Comparison of ENCODE assay signal across 17 cellular contexts in genomic region chr2:207184768-207185167, GRCh38. TPM values are rescaled to one million over a fixed set of nuclear protein-coding genes. Genes with fewer than 3 reads are reported as not detected.
DNase-seq lines count a peak whose midpoint lies in the region; ATAC-seq and TF ChIP-seq lines count a peak whose summit lies in the region.
"Had no signal": no experiment of that assay in that cellular context is flagged by ENCODE, and none has a peak within 500 bp of the region (broad histone marks: within the 10 kb centered on the region; RNA-seq: fewer than 3 reads in every experiment).

No MANE protein-coding gene starts in this region.

- no peak overlapping the region for H3K4me3 ChIP-seq in aorta (ENCODE audit: low read length in 2 of 2)
- H3K4me3 ChIP-seq: upper lobe of right lung had no signal

- H3K9me3 Mint-ChIP-seq in activated naive CD8-positive, alpha-beta T cell treated with anti-CD3 and anti-CD28 coated beads, Interleukin-2, amount 50 U/mL, for 24 hours, result peaks cover 9% of the 10 kb centered on the region
- H3K9me3 Mint-ChIP-seq in activated naive CD8-positive, alpha-beta T cell treated with anti-CD3 and anti-CD28 coated beads for 36 hours, result peaks cover 8% of the 10 kb centered on the region
- H3K9me3 Mint-ChIP-seq in stimulated activated naive CD8-positive, alpha-beta T cell treated with anti-CD3 and anti-CD28 coated beads, Interleukin-15, Interleukin-2, amounts not matched to agents 100 ng/mL and 50 ng/mL, for 24 hours, result peaks cover 5% of the 10 kb centered on the region

- H3K4me3 Mint-ChIP-seq in activated naive CD8-positive, alpha-beta T cell treated with anti-CD3 and anti-CD28 coated beads, Interleukin-2, amount 50 U/mL, for 24 hours, result no peak overlapping the region
- H3K4me3 Mint-ChIP-seq in activated naive CD8-positive, alpha-beta T cell treated with anti-CD3 and anti-CD28 coated beads for 36 hours, result no peak overlapping the region
- H3K4me3 Mint-ChIP-seq in stimulated activated naive CD8-positive, alpha-beta T cell treated with anti-CD3 and anti-CD28 coated beads, Interleukin-15, Interleukin-2, amounts not matched to agents 100 ng/mL and 50 ng/mL, for 24 hours, result no peak overlapping the region
- H3K4me3 Mint-ChIP-seq: activated naive CD8-positive, alpha-beta T cell treated with anti-CD3 and anti-CD28 coated beads, Interleukin-2, amount 10 ng/mL, durations not matched to agents 7 days and 5 days had no signal

- peaks cover 8% of the 10 kb centered on the region for H3K4me1 Mint-ChIP-seq in activated naive CD8-positive, alpha-beta T cell treated with anti-CD3 and anti-CD28 coated beads, Interleukin-2, amount 50 U/mL, for 24 hours
- no peaks in the 10 kb centered on the region for H3K4me1 Mint-ChIP-seq in activated naive CD8-positive, alpha-beta T cell treated with anti-CD3 and anti-CD28 coated beads for 36 hours
- peaks cover 9% of the 10 kb centered on the region for H3K4me1 Mint-ChIP-seq in stimulated activated naive CD8-positive, alpha-beta T cell treated with anti-CD3 and anti-CD28 coated beads, Interleukin-15, Interleukin-2, amounts not matched to agents 100 ng/mL and 50 ng/mL, for 24 hours (ENCODE audit: low read depth)

- peak; percentile 75 for ATAC-seq in activated naive CD8-positive, alpha-beta T cell treated with anti-CD3 and anti-CD28 coated beads, Interleukin-2, amount 50 U/mL, for 24 hours
- ATAC-seq in aorta (ENCODE audit: low FRiP score), result no peak
- no peak for ATAC-seq in GM21576 (IDR thresholded peaks at IDR 0.05; ENCODE audit: unreplicated experiment)
- ATAC-seq: upper lobe of right lung had no signal

- 87% methylated on average over 5 of the region's 5 CpGs for WGBS in aorta, 2 donors

- H3K27ac Mint-ChIP-seq in activated naive CD8-positive, alpha-beta T cell treated with anti-CD3 and anti-CD28 coated beads, Interleukin-2, amount 50 U/mL, for 24 hours, result no peak overlapping the region
- no peak overlapping the region for H3K27ac Mint-ChIP-seq in activated naive CD8-positive, alpha-beta T cell treated with anti-CD3 and anti-CD28 coated beads for 36 hours
- H3K27ac Mint-ChIP-seq in stimulated activated naive CD8-positive, alpha-beta T cell treated with anti-CD3 and anti-CD28 coated beads, Interleukin-15, Interleukin-2, amounts not matched to agents 100 ng/mL and 50 ng/mL, for 24 hours, result peak overlapping the region; percentile 45
- H3K27ac Mint-ChIP-seq: activated naive CD8-positive, alpha-beta T cell treated with anti-CD3 and anti-CD28 coated beads, Interleukin-2, amount 10 ng/mL, durations not matched to agents 7 days and 5 days had no signal

- POLR2A ChIA-PET in HEK293T (lab: Yijun Ruan, JAX), result interaction anchor here (3.8 kb wide), 1 partner anchor 19 kb away, joined by 12 read pairs; the partner anchor contains the start of gene KLF7

- H3K27ac ChIP-seq in epithelial cell of prostate (peak overlapping the region; percentile 33), aorta (ENCODE audit: low read depth in 1 of 2, low read length in 2 of 2) (no peak overlapping the region)
- H3K27ac ChIP-seq: upper lobe of right lung had no signal

- CTCF ChIA-PET in HEK293T (lab: Yijun Ruan, JAX), result no interaction called here

- no peaks in the 10 kb centered on the region for H3K27me3 ChIP-seq in aorta (ENCODE audit: control insufficient read depth in 1 of 2, insufficient read depth in 2 of 2, low read length in 1 of 2)
- H3K27me3 ChIP-seq: upper lobe of right lung had no signal

- no peaks in the 10 kb centered on the region for H3K4me1 ChIP-seq in aorta (ENCODE audit: control insufficient read depth in 1 of 2, insufficient read depth in 2 of 2, low read length in 2 of 2)
- H3K4me1 ChIP-seq: upper lobe of right lung had no signal

- H3K36me3 ChIP-seq in aorta (ENCODE audit: control insufficient read depth in 1 of 2, insufficient read depth in 2 of 2, low read length in 1 of 2), result no peaks in the 10 kb centered on the region
- H3K36me3 ChIP-seq: upper lobe of right lung had no signal

- DNase-seq in activated naive CD8-positive, alpha-beta T cell treated with anti-CD3 and anti-CD28 coated beads, Interleukin-2, amount 50 U/mL, for 24 hours, result no peak
- no peak for DNase-seq in activated naive CD8-positive, alpha-beta T cell treated with anti-CD3 and anti-CD28 coated beads for 36 hours
- peak; percentile 42 for DNase-seq in M059J (ENCODE audit: low read depth)
- DNase-seq in epithelial cell of prostate (ENCODE audit: low read depth, low spot score), result no peak
- DNase-seq in aorta, result no peak
- no peak for DNase-seq in HEK293T (ENCODE audit: extremely low spot score)
- DNase-seq: activated naive CD8-positive, alpha-beta T cell treated with anti-CD3 and anti-CD28 coated beads, Interleukin-2, amount 10 ng/mL, durations not matched to agents 7 days and 5 days; cortex of kidney; MM.1S; NCI-H1436 treated with DMSO at 0.1 percent for 48 hours; NCI-H524; nucleus accumbens; stimulated activated CD4-positive, alpha-beta T cell treated with anti-CD3 and anti-CD28 coated beads, Interleukin-4, amount 100 ng/mL, for 24 hours; T1000; upper lobe of right lung had no signal

- peaks cover 3% of the 10 kb centered on the region for H3K9me3 ChIP-seq in aorta (ENCODE audit: control insufficient read depth, low read length)
- H3K9me3 ChIP-seq: upper lobe of right lung had no signal

- peaks cover 2% of the 10 kb centered on the region for H3K36me3 Mint-ChIP-seq in activated naive CD8-positive, alpha-beta T cell treated with anti-CD3 and anti-CD28 coated beads, Interleukin-2, amount 50 U/mL, for 24 hours (ENCODE audit: low read depth)
- peaks cover 2% of the 10 kb centered on the region for H3K36me3 Mint-ChIP-seq in activated naive CD8-positive, alpha-beta T cell treated with anti-CD3 and anti-CD28 coated beads for 36 hours
- H3K36me3 Mint-ChIP-seq in stimulated activated naive CD8-positive, alpha-beta T cell treated with anti-CD3 and anti-CD28 coated beads, Interleukin-15, Interleukin-2, amounts not matched to agents 100 ng/mL and 50 ng/mL, for 24 hours (ENCODE audit: low read depth), result peaks cover 5% of the 10 kb centered on the region

- intact Hi-C loops in aorta (cut with DNase I), result no loop called here

- H3K27me3 Mint-ChIP-seq in activated naive CD8-positive, alpha-beta T cell treated with anti-CD3 and anti-CD28 coated beads, Interleukin-2, amount 50 U/mL, for 24 hours, result no peaks in the 10 kb centered on the region
- peaks cover 3% of the 10 kb centered on the region for H3K27me3 Mint-ChIP-seq in activated naive CD8-positive, alpha-beta T cell treated with anti-CD3 and anti-CD28 coated beads for 36 hours
- peaks cover 7% of the 10 kb centered on the region for H3K27me3 Mint-ChIP-seq in stimulated activated naive CD8-positive, alpha-beta T cell treated with anti-CD3 and anti-CD28 coated beads, Interleukin-15, Interleukin-2, amounts not matched to agents 100 ng/mL and 50 ng/mL, for 24 hours

TF ChIP-seq in HEK293T, 16 proteins besides CTCF, POLR2A, EP300 and RAD21:
- TF ChIP-seq FOXM1 (IDR thresholded peaks at IDR 0.05; ENCODE audit: borderline replicate concordance) (no peak), ZNF384 (IDR thresholded peaks at IDR 0.05) (no peak), SUZ12 (IDR thresholded peaks at IDR 0.05) (no peak), SP1 (IDR thresholded peaks at IDR 0.05) (no peak), L3MBTL2 (conservative IDR thresholded peaks at IDR 0.05) (no peak), HDGF (IDR thresholded peaks at IDR 0.05; ENCODE audit: borderline replicate concordance) (no peak), BHLHE40 (IDR thresholded peaks at IDR 0.05; ENCODE audit: borderline replicate concordance) (no peak), CTBP1 (IDR thresholded peaks at IDR 0.05; ENCODE audit: borderline replicate concordance) (no peak), ELF4 (IDR thresholded peaks at IDR 0.05) (no peak), FOXK2 (IDR thresholded peaks at IDR 0.05) (no peak), FOXA1 (IDR thresholded peaks at IDR 0.05) (no peak), NFRKB (IDR thresholded peaks at IDR 0.05) (no peak), LEF1 (IDR thresholded peaks at IDR 0.05; ENCODE audit: borderline replicate concordance) (no peak), ARNT (IDR thresholded peaks at IDR 0.05) (no peak)
TF ChIP-seq in HEK293T: peak in this region for 0.

RNA-seq across cellular contexts. Expression of gene KLF7, which starts 19.0 kb away (rescaled TPM):
- total RNA-seq in activated naive CD8-positive, alpha-beta T cell treated with anti-CD3 and anti-CD28 coated beads for 36 hours, result 10 to 100 TPM in 1 of 2 experiments, 1 to 10 TPM in 1; 8.2 to 10.1 TPM
- 7.3 and 11.6 TPM in 2 replicates for total RNA-seq in M059J (2014; rRNA removed; shearing (Covaris generic))
- 10 to 100 TPM; 74.5 to 90.9 TPM for total RNA-seq in aorta
- 1 to 10 TPM; 5.8 to 6.3 TPM for polyA plus RNA-seq in aorta
